Comparison of ENCODE assay signal across 25 cellular contexts in the genomic region with DNA sequence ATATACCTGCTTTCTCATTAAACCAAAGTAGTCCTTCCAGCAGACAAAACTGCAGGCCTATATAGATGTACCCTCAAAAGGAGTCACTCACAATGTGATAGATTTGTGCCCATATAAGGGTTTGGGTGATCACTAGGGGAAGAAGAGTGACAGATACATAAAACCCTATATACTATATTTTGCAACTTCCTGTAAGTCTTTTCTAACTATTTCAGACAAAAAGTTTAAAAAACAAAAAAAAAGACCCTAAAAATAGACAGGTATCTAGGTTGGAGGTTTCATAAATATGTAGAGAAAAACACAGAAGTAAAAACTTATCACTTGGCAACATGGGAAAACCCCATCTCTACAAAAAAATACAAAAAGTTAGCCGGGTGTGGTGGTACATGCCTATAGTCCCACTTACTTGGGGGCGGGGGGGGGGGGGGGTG. TPM values are rescaled to one million over a fixed set of nuclear protein-coding genes. Genes with fewer than 3 reads are reported as not detected.
DNase-seq lines count a peak whose midpoint lies in the region; ATAC-seq, FAIRE-seq and TF ChIP-seq lines count a peak whose summit lies in the region.
"Had no signal": no experiment of that assay in that cellular context is flagged by ENCODE, and none has a peak within 500 bp of the region (broad histone marks: within the 10 kb centered on the region; RNA-seq: fewer than 3 reads in every experiment).

No MANE protein-coding gene starts in this region.

- H3K4me1 Mint-ChIP-seq in CD4-positive, alpha-beta memory T cell: peaks cover 12 to 37% (median 28%) of the 10 kb centered on the region in 4 donors
- peaks cover 14% of the 10 kb centered on the region for H3K4me1 Mint-ChIP-seq in central memory CD8-positive, alpha-beta T cell
- H3K4me1 Mint-ChIP-seq in osteocyte (ENCODE audit: unreplicated experiment): peaks cover 18% of the 10 kb centered on the region

- FAIRE-seq in small intestine (lab: Jason Lieb, UNC): no peak
- FAIRE-seq: endothelial cell of umbilical vein had no signal

- no peaks in the 10 kb centered on the region for H3K27me3 Mint-ChIP-seq in CD4-positive, alpha-beta memory T cell
- no peaks in the 10 kb centered on the region for H3K27me3 Mint-ChIP-seq in central memory CD8-positive, alpha-beta T cell
- H3K27me3 Mint-ChIP-seq in osteocyte (ENCODE audit: unreplicated experiment): no peaks in the 10 kb centered on the region
- H3K27me3 Mint-ChIP-seq: activated CD4-positive, alpha-beta memory T cell treated with anti-CD3 and anti-CD28 coated beads for 36 hours had no signal

- H3K36me3 Mint-ChIP-seq in CD4-positive, alpha-beta memory T cell: peaks cover 22 to 63% of the 10 kb centered on the region in 2 donors
- H3K36me3 Mint-ChIP-seq in central memory CD8-positive, alpha-beta T cell (ENCODE audit: insufficient read depth): peaks cover 63% of the 10 kb centered on the region
- peaks cover 35% of the 10 kb centered on the region for H3K36me3 Mint-ChIP-seq in osteocyte (ENCODE audit: unreplicated experiment)

- no peak overlapping the region for H3K4me3 Mint-ChIP-seq in CD4-positive, alpha-beta memory T cell
- no peak overlapping the region for H3K4me3 Mint-ChIP-seq in central memory CD8-positive, alpha-beta T cell
- H3K4me3 Mint-ChIP-seq in osteocyte (ENCODE audit: unreplicated experiment): no peak overlapping the region
- H3K4me3 Mint-ChIP-seq: activated CD4-positive, alpha-beta memory T cell treated with anti-CD3 and anti-CD28 coated beads for 36 hours; activated T-helper 1 cell treated with anti-CD3 and anti-CD28 coated beads, Interleukin-12 subunit alpha, Interleukin-12 subunit beta, Interleukin-2, Interleukin-4 antibody, amounts not matched to agents 30 ng/mL and 10 ng/mL and 1 ng/mL, durations not matched to agents 14 hours and 24 hours and 36 hours had no signal

- H3K27ac ChIP-seq in CD4-positive, alpha-beta memory T cell (ENCODE audit: low read depth, low read length): peak overlapping the region; percentile 24
- H3K27ac ChIP-seq in psoas muscle: no peak overlapping the region
- no peak overlapping the region for H3K27ac ChIP-seq in small intestine (ENCODE audit: low read depth in 1 of 2, low read length in 1 of 2)
- H3K27ac ChIP-seq: brain microvascular endothelial cell, ovary, tibial nerve, WERI-Rb-1 had no signal

- H3K27me3 ChIP-seq in CD4-positive, alpha-beta memory T cell (ENCODE audit: insufficient read depth, low read length): no peaks in the 10 kb centered on the region
- H3K27me3 ChIP-seq in psoas muscle (ENCODE audit: insufficient read depth in 3 of 3, low read length in 2 of 3) (no peaks in the 10 kb centered on the region), small intestine (ENCODE audit: control insufficient read depth in 2 of 2, insufficient read depth in 2 of 2, low read length in 2 of 2) (no peaks in the 10 kb centered on the region)
- H3K27me3 ChIP-seq: brain microvascular endothelial cell, ovary, tibial nerve had no signal

- TF ChIP-seq CTCF in GM12865 (IDR thresholded peaks at IDR 0.05; ENCODE audit: insufficient read depth, low read depth, low read length, missing control alignments) (no peak), psoas muscle (IDR thresholded peaks at IDR 0.05) (no peak), osteocyte (IDR thresholded peaks at IDR 0.05) (no peak)

- H3K4me1 ChIP-seq in CD4-positive, alpha-beta memory T cell (ENCODE audit: insufficient read depth, low read length): peaks cover 34% of the 10 kb centered on the region
- H3K4me1 ChIP-seq in psoas muscle (peaks cover 18% of the 10 kb centered on the region), small intestine (ENCODE audit: control insufficient read depth in 2 of 2, insufficient read depth in 1 of 2, low read depth in 1 of 2, low read length in 1 of 2) (no peaks in the 10 kb centered on the region)

- POLR2A ChIA-PET in CD4-positive, alpha-beta memory T cell (lab: Charles Lee; ENCODE audit: partially characterized antibody): interaction anchor here (1.0 to 4.6 kb wide), 4 partner anchors 31 to 262 kb away, joined by 4 to 33 read pairs (median 4); no protein-coding TSS in a partner anchor

- H3K36me3 ChIP-seq in CD4-positive, alpha-beta memory T cell (ENCODE audit: insufficient read depth, low read length): peaks cover 41% of the 10 kb centered on the region
- H3K36me3 ChIP-seq in psoas muscle (ENCODE audit: insufficient read depth in 1 of 2, low read depth in 1 of 2) (peaks cover 8 to 84% of the 10 kb centered on the region in 2 donors), small intestine (ENCODE audit: control insufficient read depth in 2 of 2, insufficient read depth in 2 of 2, low read length in 2 of 2) (peaks cover 8 to 21% of the 10 kb centered on the region in 2 donors)
- H3K36me3 ChIP-seq: ovary had no signal

- H3K4me3 ChIP-seq in CD4-positive, alpha-beta memory T cell (ENCODE audit: low read length in 2 of 2): no peak overlapping the region
- H3K4me3 ChIP-seq in GM12865 (ENCODE audit: low read depth, low read length): peak overlapping the region; percentile 43
- H3K4me3 ChIP-seq in psoas muscle: no peak overlapping the region
- no peak overlapping the region for H3K4me3 ChIP-seq in small intestine (ENCODE audit: low read depth in 1 of 2, low read length in 2 of 2)
- H3K4me3 ChIP-seq: lung, ovary, tibial nerve had no signal

- no peak for DNase-seq in CD4-positive, alpha-beta memory T cell
- peak; percentile 62 for DNase-seq in GM12865 (ENCODE audit: low read depth)
- DNase-seq in central memory CD8-positive, alpha-beta T cell (ENCODE audit: low spot score in 2 of 2): no peak
- no peak for DNase-seq in psoas muscle
- DNase-seq in small intestine: no peak
- DNase-seq in osteocyte (ENCODE audit: extremely low spot score, unreplicated experiment): no peak
- no peak for DNase-seq in NCI-H2196 (lab: John Stamatoyannopoulos, UW; ENCODE audit: unreplicated experiment)
- DNase-seq: activated CD4-positive, alpha-beta memory T cell treated with anti-CD3 and anti-CD28 coated beads for 36 hours; brain microvascular endothelial cell; Caco-2; hippocampal formation; islet precursor cell; NCI-H1436; NCI-H69; ovary; SHP77; stimulated activated naive CD4-positive, alpha-beta T cell; T-helper 2 cell; WERI-Rb-1 had no signal

- H3K27ac Mint-ChIP-seq in CD4-positive, alpha-beta memory T cell: peak overlapping the region in 2 of 7 donors; percentile 42 to 96
- peak overlapping the region; percentile 57 for H3K27ac Mint-ChIP-seq in central memory CD8-positive, alpha-beta T cell (ENCODE audit: low read depth)
- H3K27ac Mint-ChIP-seq in osteocyte (ENCODE audit: unreplicated experiment): no peak overlapping the region
- H3K27ac Mint-ChIP-seq: activated T-helper 1 cell treated with anti-CD3 and anti-CD28 coated beads, Interleukin-12 subunit alpha, Interleukin-12 subunit beta, Interleukin-2, Interleukin-4 antibody, amounts not matched to agents 30 ng/mL and 10 ng/mL and 1 ng/mL, durations not matched to agents 14 hours and 24 hours and 36 hours had no signal

- CTCF ChIA-PET in CD4-positive, alpha-beta memory T cell (lab: Charles Lee; ENCODE audit: partially characterized antibody): interaction anchor here (1.5 to 4.6 kb wide), 4 partner anchors 9 to 261 kb away, joined by 7 to 39 read pairs (median 22); partner anchors contain the start of gene NEMF

- WGBS in psoas muscle, 3 donors: 58 to 75% (median 74%) methylated on average over 1 to 2 of the region's 2 CpGs
- 53 to 79% (median 60%) methylated on average over 2 of the region's 2 CpGs for WGBS in small intestine, 3 donors

- H3K9me3 ChIP-seq in CD4-positive, alpha-beta memory T cell (ENCODE audit: control insufficient read depth in 1 of 2, low read length in 2 of 2): no peaks in the 10 kb centered on the region
- H3K9me3 ChIP-seq in psoas muscle (no peaks in the 10 kb centered on the region), small intestine (ENCODE audit: control insufficient read depth, low read depth) (no peaks in the 10 kb centered on the region)
- H3K9me3 ChIP-seq: Caco-2, ovary, tibial nerve had no signal

- intact Hi-C loops in CD4-positive, alpha-beta memory T cell (cut with micrococcal nuclease): no loop called here
- intact Hi-C loops in psoas muscle (cut with DNase I): loop anchor here in 1 of 2 donors (10.0 kb wide), 1 partner anchor 489 kb away; the partner anchor contains the start of genes MGAT2 and RPL36AL

- ATAC-seq in HG03432 (IDR thresholded peaks at IDR 0.05; ENCODE audit: unreplicated experiment): peak; percentile 32
- no peak for ATAC-seq in central memory CD8-positive, alpha-beta T cell (replicated peaks; ENCODE audit: extremely low read depth, poor library complexity, severe bottlenecking)
- no peak for ATAC-seq in psoas muscle
- ATAC-seq: sciatic nerve had no signal

- H3K9me3 Mint-ChIP-seq in CD4-positive, alpha-beta memory T cell: peaks cover 0 to 1% (median 0%) of the 10 kb centered on the region in 8 donors
- H3K9me3 Mint-ChIP-seq in central memory CD8-positive, alpha-beta T cell: no peaks in the 10 kb centered on the region
- no peaks in the 10 kb centered on the region for H3K9me3 Mint-ChIP-seq in osteocyte (ENCODE audit: unreplicated experiment)
- H3K9me3 Mint-ChIP-seq: activated CD4-positive, alpha-beta memory T cell treated with anti-CD3 and anti-CD28 coated beads for 36 hours; activated T-helper 1 cell treated with anti-CD3 and anti-CD28 coated beads, Interleukin-12 subunit alpha, Interleukin-12 subunit beta, Interleukin-2, Interleukin-4 antibody, amounts not matched to agents 30 ng/mL and 10 ng/mL and 1 ng/mL, durations not matched to agents 14 hours and 24 hours and 36 hours had no signal

RNA-seq across cellular contexts. Expression of gene VCPKMT, which starts 3.0 kb away (rescaled TPM):
- total RNA-seq in CD4-positive, alpha-beta memory T cell: 10 to 100 TPM; 17.3 to 20.1 TPM
- polyA plus RNA-seq in CD4-positive, alpha-beta memory T cell: 10 to 100 TPM; 13.0 to 13.2 TPM
- total RNA-seq in psoas muscle (1 to 10 TPM; 1.8 to 6.3 (median 3.3) TPM), osteocyte (10.1 and 12.2 TPM in 2 replicates)
- polyA plus RNA-seq in psoas muscle (1 to 10 TPM; 4.6 to 8.2 (median 8.0) TPM), small intestine (10 to 100 TPM in 2 of 3 donors, 1 to 10 TPM in 1; 7.6 to 21.2 (median 13.2) TPM)
